11 cellular contexts compared by ENCODE assay signal in genomic region chr3:28840976-28841376, GRCh38.
A peak's percentile ranks its signal among the peaks of the same experiment; 100 is the strongest.
DNase-seq lines count a peak whose midpoint lies in the region; ATAC-seq, FAIRE-seq and TF ChIP-seq lines count a peak whose summit lies in the region.
"Had no signal": no experiment of that assay in that cellular context is flagged by ENCODE, and none has a peak within 500 bp of the region (broad histone marks: within the 10 kb centered on the region; RNA-seq: fewer than 3 reads in every experiment).

No MANE protein-coding gene starts in this region.

- H3K27me3 Mint-ChIP-seq in activated T-helper 17 cell treated with anti-CD3 and anti-CD28 coated beads, Interleukin-2, amount 50 U/mL, for 72 hours, result no peaks in the 10 kb centered on the region

- no peak for FAIRE-seq in small intestine (lab: Jason Lieb, UNC)
- FAIRE-seq in kidney (lab: Jason Lieb, UNC), result no peak

- H3K9ac ChIP-seq in kidney (ENCODE audit: low read length in 2 of 2), result no peak overlapping the region

- H3K9me3 Mint-ChIP-seq in activated T-helper 17 cell treated with anti-CD3 and anti-CD28 coated beads, Interleukin-2, amount 50 U/mL, for 72 hours, result no peaks in the 10 kb centered on the region
- H3K9me3 Mint-ChIP-seq: type B pancreatic cell had no signal

- H3K9me3 ChIP-seq in small intestine (ENCODE audit: control insufficient read depth, low read depth), result no peaks in the 10 kb centered on the region
- H3K9me3 ChIP-seq in kidney (ENCODE audit: control insufficient read depth in 1 of 2, low read length in 2 of 2), result no peaks in the 10 kb centered on the region

- TF ChIP-seq CTCF in kidney (IDR thresholded peaks at IDR 0.05; ENCODE audit: borderline replicate concordance, extremely low read depth, insufficient read depth), result no peak

- 53 to 74% (median 69%) methylated on average over 1 of the region's 1 CpG for WGBS in small intestine, 3 donors

- intact Hi-C loops in kidney (cut with DNase I), result no loop called here

- no peaks in the 10 kb centered on the region for H3K4me1 ChIP-seq in small intestine (ENCODE audit: control insufficient read depth in 2 of 2, insufficient read depth in 1 of 2, low read depth in 1 of 2, low read length in 1 of 2)
- H3K4me1 ChIP-seq in kidney (ENCODE audit: control insufficient read depth in 1 of 2, insufficient read depth in 1 of 2, low read depth in 1 of 2, low read length in 2 of 2), result no peaks in the 10 kb centered on the region

- no peaks in the 10 kb centered on the region for H3K36me3 Mint-ChIP-seq in activated T-helper 17 cell treated with anti-CD3 and anti-CD28 coated beads, Interleukin-2, amount 50 U/mL, for 72 hours (ENCODE audit: low read depth)
- H3K36me3 Mint-ChIP-seq: activated naive CD8-positive, alpha-beta T cell; type B pancreatic cell had no signal

- peak overlapping the region; percentile 70 for H3K27ac Mint-ChIP-seq in activated T-helper 17 cell treated with anti-CD3 and anti-CD28 coated beads, Interleukin-2, amount 50 U/mL, for 72 hours
- H3K27ac Mint-ChIP-seq: activated naive CD8-positive, alpha-beta T cell; type B pancreatic cell had no signal

- no peaks in the 10 kb centered on the region for H3K4me1 Mint-ChIP-seq in activated T-helper 17 cell treated with anti-CD3 and anti-CD28 coated beads, Interleukin-2, amount 50 U/mL, for 72 hours

- no peaks in the 10 kb centered on the region for H3K27me3 ChIP-seq in small intestine (ENCODE audit: control insufficient read depth in 2 of 2, insufficient read depth in 2 of 2, low read length in 2 of 2)

- no peaks in the 10 kb centered on the region for H3K36me3 ChIP-seq in small intestine (ENCODE audit: control insufficient read depth in 2 of 2, insufficient read depth in 2 of 2, low read length in 2 of 2)
- no peaks in the 10 kb centered on the region for H3K36me3 ChIP-seq in kidney (ENCODE audit: control insufficient read depth in 1 of 2, insufficient read depth in 2 of 2, low read length in 2 of 2)

- DNase-seq in Daoy (ENCODE audit: low read depth) (peak; percentile 32), activated gamma-delta T cell (lab: John Stamatoyannopoulos, UW) (no peak), small intestine (no peak), kidney (no peak), NCI-H2107 treated with DMSO at 0.1 percent for 48 hours (lab: John Stamatoyannopoulos, UW; ENCODE audit: unreplicated experiment) (no peak)
- DNase-seq: SIG-M5 had no signal

- ATAC-seq in GM19328 (IDR thresholded peaks at IDR 0.05; ENCODE audit: unreplicated experiment) (peak; percentile 59), HG03095 (IDR thresholded peaks at IDR 0.05; ENCODE audit: unreplicated experiment) (peak; percentile 68)
- peak; percentile 95 for ATAC-seq in activated T-helper 17 cell treated with anti-CD3 and anti-CD28 coated beads, Interleukin-2, amount 50 U/mL, for 72 hours (replicated peaks)

- no peak overlapping the region for H3K4me3 ChIP-seq in small intestine (ENCODE audit: low read depth in 1 of 2, low read length in 2 of 2)
- no peak overlapping the region for H3K4me3 ChIP-seq in kidney (ENCODE audit: low read length in 2 of 2)

- H3K27ac ChIP-seq in small intestine (ENCODE audit: low read depth in 1 of 2, low read length in 1 of 2), result no peak overlapping the region
- no peak overlapping the region for H3K27ac ChIP-seq in kidney (ENCODE audit: low read depth in 2 of 2, low read length in 2 of 2)

- no peak overlapping the region for H3K4me3 Mint-ChIP-seq in activated T-helper 17 cell treated with anti-CD3 and anti-CD28 coated beads, Interleukin-2, amount 50 U/mL, for 72 hours
- H3K4me3 Mint-ChIP-seq: activated naive CD8-positive, alpha-beta T cell; type B pancreatic cell had no signal
